In the genomic region with DNA sequence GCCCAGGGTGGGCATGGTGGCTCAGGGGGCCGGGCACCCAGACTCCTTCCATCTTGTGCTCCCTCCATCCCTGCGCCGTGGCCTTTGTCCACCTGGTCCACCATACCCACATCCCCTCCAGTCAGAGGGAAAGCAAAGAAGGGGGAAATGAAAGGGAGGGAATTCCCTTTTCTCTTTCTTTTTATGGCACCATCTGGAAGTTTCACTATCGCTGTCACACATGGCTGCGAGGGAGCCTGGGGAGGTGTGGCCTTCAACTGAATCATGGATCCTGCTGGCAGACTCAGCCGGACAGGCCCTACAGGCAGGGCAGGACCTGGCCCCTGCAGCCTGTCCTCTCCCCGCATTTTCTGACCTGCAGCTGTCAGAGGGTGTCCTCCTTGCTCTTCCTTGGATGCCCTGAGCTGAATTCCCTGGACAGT, we compare ENCODE assay signal across 9 cellular contexts. TPM values are rescaled to one million over a fixed set of nuclear protein-coding genes. Genes with fewer than 3 reads are reported as not detected.
A peak's percentile ranks its signal among the peaks of the same experiment; 100 is the strongest.
DNase-seq lines count a peak whose midpoint lies in the region; ATAC-seq and TF ChIP-seq lines count a peak whose summit lies in the region.
"Had no signal": no experiment of that assay in that cellular context is flagged by ENCODE, and none has a peak within 500 bp of the region (broad histone marks: within the 10 kb centered on the region; RNA-seq: fewer than 3 reads in every experiment).

No MANE protein-coding gene starts in this region.

- no TSS peak for BruUV-seq in PC-3 (replicated peaks; lab: Mats Ljungman, UMichigan)

- H3K36me3 ChIP-seq in PC-3 (ENCODE audit: low read depth, low read length), result no peaks in the 10 kb centered on the region

- POLR2A ChIA-PET in PC-3 (lab: Charles Lee; ENCODE audit: unreplicated experiment), result no interaction called here

- no peaks in the 10 kb centered on the region for H3K27me3 ChIP-seq in PC-3 (ENCODE audit: low read length)

- intact Hi-C loops in PC-3 (cut with micrococcal nuclease), result no loop called here

- H3K4me3 ChIP-seq in PC-3 (ENCODE audit: low read length), result no peak overlapping the region
- H3K4me3 ChIP-seq in fibroblast of villous mesenchyme (ENCODE audit: low read depth, low read length), result no peak overlapping the region

- H3K4me1 ChIP-seq in PC-3 (ENCODE audit: insufficient read depth, low read length), result no peaks in the 10 kb centered on the region

- peak; percentile 72 for DNase-seq in AG08396 (ENCODE audit: low spot score)
- DNase-seq in PC-3, result peak; percentile 12
- DNase-seq in fibroblast of villous mesenchyme (ENCODE audit: low read depth), result peak; percentile 70
- no peak for DNase-seq in DMS79 (lab: John Stamatoyannopoulos, UW)
- DNase-seq in NCI-H2227 treated with DMSO at 0.1 percent for 48 hours (lab: John Stamatoyannopoulos, UW), result no peak
- DNase-seq in activated CD4-positive, alpha-beta T cell treated with anti-CD3 and anti-CD28 coated beads for 4 hours, result no peak
- DNase-seq in NCI-H1694 treated with DMSO at 0.1 percent for 48 hours (lab: John Stamatoyannopoulos, UW), result no peak
- DNase-seq: activated gamma-delta T cell had no signal

- no peak for TF ChIP-seq CTCF in PC-3 (conservative IDR thresholded peaks at IDR 0.05; ENCODE audit: low read depth, low read length)
- TF ChIP-seq CTCF in fibroblast of villous mesenchyme (IDR thresholded peaks at IDR 0.05; ENCODE audit: insufficient read depth, low read depth, low read length), result no peak

- no peaks in the 10 kb centered on the region for H4K20me1 ChIP-seq in PC-3 (ENCODE audit: low read length)

- no peak overlapping the region for H3K27ac ChIP-seq in PC-3 (ENCODE audit: low read length)

- H2AFZ ChIP-seq in PC-3 (ENCODE audit: low read length), result no peak overlapping the region

- H3K9ac ChIP-seq in PC-3 (ENCODE audit: low read length), result no peak overlapping the region

- no peak overlapping the region for H3K4me2 ChIP-seq in PC-3 (ENCODE audit: low read length)

- H3K9me2 ChIP-seq in PC-3 (replicated peaks; ENCODE audit: low read length), result no peaks in the 10 kb centered on the region

- ATAC-seq in GM18870 (IDR thresholded peaks at IDR 0.05; ENCODE audit: unreplicated experiment) (peak; percentile 47), PC-3 (peak; percentile 54)

- no peaks in the 10 kb centered on the region for H3F3A ChIP-seq in PC-3 (ENCODE audit: low read length, unreplicated experiment)

- no peaks in the 10 kb centered on the region for H3K79me2 ChIP-seq in PC-3 (ENCODE audit: low read length)

- CTCF ChIA-PET in PC-3 (lab: Charles Lee), result no interaction called here

- no peaks in the 10 kb centered on the region for H3K9me3 ChIP-seq in PC-3 (ENCODE audit: low read length)

RNA-seq across cellular contexts. Expression of a gene that starts 6.2 kb away (rescaled TPM):
- total RNA-seq in PC-3 (2014; rRNA removed), result not detected in 2 replicates
- not detected in 2 replicates for total RNA-seq in fibroblast of villous mesenchyme

Comparison
In these comparisons a context has a peak if more than half of its experiments do, and no peak if none do; other contexts are left out.
1. DNase-seq: peak in AG08396 (single experiment), PC-3 (single experiment) and fibroblast of villous mesenchyme (single experiment); none in DMS79 (single experiment), NCI-H2227 treated with DMSO at 0.1 percent for 48 hours (single experiment), activated CD4-positive, alpha-beta T cell treated with anti-CD3 and anti-CD28 coated beads for 4 hours (0 of 2) and NCI-H1694 treated with DMSO at 0.1 percent for 48 hours (single experiment).